In genomic region chr3:158106773-158107461, GRCh38 we compare ENCODE assay signal across 8 cellular contexts. TPM values are rescaled to one million over a fixed set of nuclear protein-coding genes. Genes with fewer than 3 reads are reported as not detected.
A peak's percentile ranks its signal among the peaks of the same experiment; 100 is the strongest.
DNase-seq lines count a peak whose midpoint lies in the region; ATAC-seq and TF ChIP-seq lines count a peak whose summit lies in the region.

No MANE protein-coding gene starts in this region.

- no peaks in the 10 kb centered on the region for H3K36me3 ChIP-seq in CD4-positive, CD25-positive, alpha-beta regulatory T cell (ENCODE audit: control insufficient read depth, insufficient read depth, low read length)
- H3K36me3 ChIP-seq in fibroblast of lung (ENCODE audit: control insufficient read depth, insufficient read depth, low read length), result no peaks in the 10 kb centered on the region

- in situ Hi-C loops in GM13976 (cut with MboI; ENCODE audit: low sequenced_read_pairs, unreplicated experiment), result loop anchor here (10.0 to 25.0 kb wide), 2 partner anchors 205 to 328 kb away; no protein-coding TSS in a partner anchor

- peak overlapping the region; percentile 81 to 94 (median 86) for H3K4me3 Mint-ChIP-seq in CD4-positive, CD25-positive, alpha-beta regulatory T cell
- peak overlapping the region; percentile 71 for H3K4me3 Mint-ChIP-seq in stimulated activated naive CD8-positive, alpha-beta T cell treated with anti-CD3 and anti-CD28 coated beads, Interleukin-15, Interleukin-2, amounts not matched to agents 100 ng/mL and 50 ng/mL, for 24 hours

- peaks cover 66% of the 10 kb centered on the region for H3K4me1 ChIP-seq in CD4-positive, CD25-positive, alpha-beta regulatory T cell (ENCODE audit: control insufficient read depth, insufficient read depth, low read length, poor library complexity, severe bottlenecking)
- H3K4me1 ChIP-seq in fibroblast of lung (ENCODE audit: control insufficient read depth, extremely low read depth, insufficient read depth, low read length), result peaks cover 3% of the 10 kb centered on the region

- H3K4me2 ChIP-seq in fibroblast of lung (ENCODE audit: extremely low read depth, insufficient read depth, low read length), result peak overlapping the region; percentile 82

- peaks cover 80% of the 10 kb centered on the region for H3K27me3 Mint-ChIP-seq in CD4-positive, CD25-positive, alpha-beta regulatory T cell
- peaks cover 71% of the 10 kb centered on the region for H3K27me3 Mint-ChIP-seq in stimulated activated naive CD8-positive, alpha-beta T cell treated with anti-CD3 and anti-CD28 coated beads, Interleukin-15, Interleukin-2, amounts not matched to agents 100 ng/mL and 50 ng/mL, for 24 hours

- DNase-seq in CD4-positive, CD25-positive, alpha-beta regulatory T cell, result no peak
- peak; percentile 43 for DNase-seq in GM13976 (ENCODE audit: low spot score)
- peak; percentile 52 to 58 for DNase-seq in SHP77 (lab: John Stamatoyannopoulos, UW)
- no peak for DNase-seq in fibroblast of lung (ENCODE audit: low read depth in 2 of 2)
- DNase-seq in epidermal melanocyte (ENCODE audit: insufficient read length, low spot score), result no peak

- no peaks in the 10 kb centered on the region for H4K20me1 ChIP-seq in fibroblast of lung (ENCODE audit: control insufficient read depth, extremely low read depth, insufficient read depth, low read length)

- H2AFZ ChIP-seq in fibroblast of lung (ENCODE audit: low read length), result no peak overlapping the region

- H3K4me3 ChIP-seq in CD4-positive, CD25-positive, alpha-beta regulatory T cell (ENCODE audit: low read depth, low read length), result peak overlapping the region; percentile 35
- peak overlapping the region; percentile 1 to 66 (median 20) for H3K4me3 ChIP-seq in fibroblast of lung (replicated peaks in 1 of 4; ENCODE audit: control extremely low read depth in 1 of 4, insufficient read depth in 1 of 4, low read depth in 3 of 4, low read length in 4 of 4)

- H3K36me3 Mint-ChIP-seq in CD4-positive, CD25-positive, alpha-beta regulatory T cell, result no peaks in the 10 kb centered on the region
- H3K36me3 Mint-ChIP-seq in stimulated activated naive CD8-positive, alpha-beta T cell treated with anti-CD3 and anti-CD28 coated beads, Interleukin-15, Interleukin-2, amounts not matched to agents 100 ng/mL and 50 ng/mL, for 24 hours (ENCODE audit: low read depth), result no peaks in the 10 kb centered on the region

- H3K27me3 ChIP-seq in CD4-positive, CD25-positive, alpha-beta regulatory T cell (ENCODE audit: control insufficient read depth, insufficient read depth, low read length), result peaks cover 49% of the 10 kb centered on the region
- H3K27me3 ChIP-seq in fibroblast of lung (ENCODE audit: control insufficient read depth, insufficient read depth, low read length), result peaks cover 38% of the 10 kb centered on the region

- peak overlapping the region in 2 of 3 donors; percentile 48 to 50 for H3K27ac Mint-ChIP-seq in CD4-positive, CD25-positive, alpha-beta regulatory T cell
- H3K27ac Mint-ChIP-seq in stimulated activated naive CD8-positive, alpha-beta T cell treated with anti-CD3 and anti-CD28 coated beads, Interleukin-15, Interleukin-2, amounts not matched to agents 100 ng/mL and 50 ng/mL, for 24 hours, result peak overlapping the region; percentile 34

- H3K27ac ChIP-seq in CD4-positive, CD25-positive, alpha-beta regulatory T cell (ENCODE audit: insufficient read depth, low read length, poor library complexity, severe bottlenecking), result no peak overlapping the region
- no peak overlapping the region for H3K27ac ChIP-seq in fibroblast of lung (ENCODE audit: insufficient read depth, low read length)

- TF ChIP-seq CTCF in GM13976 (IDR thresholded peaks at IDR 0.05; ENCODE audit: borderline replicate concordance, control extremely low read depth, extremely low read depth, insufficient read depth, missing control alignments) (no peak), fibroblast of lung (conservative IDR thresholded peaks at IDR 0.05 in 1 of 2, IDR thresholded peaks at IDR 0.05 in 1 of 2; ENCODE audit: low read depth in 1 of 2, low read length in 2 of 2) (no peak)

- peaks cover 3% of the 10 kb centered on the region for H3K79me2 ChIP-seq in fibroblast of lung (ENCODE audit: control insufficient read depth, insufficient read depth, low read length)

- no peak for ATAC-seq in CD4-positive, CD25-positive, alpha-beta regulatory T cell (ENCODE audit: low read depth in 2 of 2)
- ATAC-seq in HG03378 (IDR thresholded peaks at IDR 0.05; ENCODE audit: unreplicated experiment) (no peak), HG03175 (IDR thresholded peaks at IDR 0.05; ENCODE audit: unreplicated experiment) (no peak)

- peaks cover 29 to 80% (median 59%) of the 10 kb centered on the region in 4 donors for H3K4me1 Mint-ChIP-seq in CD4-positive, CD25-positive, alpha-beta regulatory T cell
- peaks cover 74% of the 10 kb centered on the region for H3K4me1 Mint-ChIP-seq in stimulated activated naive CD8-positive, alpha-beta T cell treated with anti-CD3 and anti-CD28 coated beads, Interleukin-15, Interleukin-2, amounts not matched to agents 100 ng/mL and 50 ng/mL, for 24 hours (ENCODE audit: low read depth)

- peaks cover 7 to 15% of the 10 kb centered on the region in 2 experiments for H3K9me3 ChIP-seq in CD4-positive, CD25-positive, alpha-beta regulatory T cell (ENCODE audit: control insufficient read depth in 2 of 2, low read length in 2 of 2)
- no peaks in the 10 kb centered on the region for H3K9me3 ChIP-seq in fibroblast of lung (ENCODE audit: control insufficient read depth, insufficient read depth, low read depth, low read length)

- H3K9me3 Mint-ChIP-seq in CD4-positive, CD25-positive, alpha-beta regulatory T cell, result peaks cover 0 to 14% (median 4%) of the 10 kb centered on the region in 7 donors
- no peaks in the 10 kb centered on the region for H3K9me3 Mint-ChIP-seq in stimulated activated naive CD8-positive, alpha-beta T cell treated with anti-CD3 and anti-CD28 coated beads, Interleukin-15, Interleukin-2, amounts not matched to agents 100 ng/mL and 50 ng/mL, for 24 hours

- H3K9ac ChIP-seq in fibroblast of lung (ENCODE audit: insufficient read depth, low read length), result no peak overlapping the region

RNA-seq across cellular contexts. Expression of gene SHOX2, which starts 0.7 kb away (rescaled TPM):
- total RNA-seq in CD4-positive, CD25-positive, alpha-beta regulatory T cell, result not detected
- not detected for polyA plus RNA-seq in CD4-positive, CD25-positive, alpha-beta regulatory T cell
- 1.3 and 1.8 TPM in 2 replicates for total RNA-seq in fibroblast of lung
- 1.4 and 2.4 TPM in 2 replicates for polyA plus RNA-seq in fibroblast of lung
- 1.2 and 2.6 TPM in 2 replicates for polyA plus RNA-seq in fibroblast of lung (2012)
- 0.15 TPM in 1 of 2 replicates, not detected in the other for polyA minus RNA-seq in fibroblast of lung (ENCODE audit: low replicate concordance)

RNA-seq across cellular contexts. Expression of gene RSRC1, which starts 3.0 kb away (rescaled TPM):
- total RNA-seq in CD4-positive, CD25-positive, alpha-beta regulatory T cell, result 30.1 TPM
- 10 to 100 TPM; 25.8 to 35.7 (median 32.0) TPM for polyA plus RNA-seq in CD4-positive, CD25-positive, alpha-beta regulatory T cell
- total RNA-seq in fibroblast of lung, result 38.5 and 43.1 TPM in 2 replicates
- 12.6 and 18.0 TPM in 2 replicates for polyA plus RNA-seq in fibroblast of lung
- 16.2 and 24.3 TPM in 2 replicates for polyA plus RNA-seq in fibroblast of lung (2012)
- 0.15 TPM in 1 of 2 replicates, not detected in the other for polyA minus RNA-seq in fibroblast of lung (ENCODE audit: low replicate concordance)

Comparison
In these comparisons a context has a peak if more than half of its experiments do, and no peak if none do; other contexts are left out.
1. DNase-seq: peak in GM13976 (single experiment) and SHP77 (2 of 2); none in CD4-positive, CD25-positive, alpha-beta regulatory T cell (0 of 3), fibroblast of lung (0 of 2) and epidermal melanocyte (single experiment).